ENCODE assay signal across 1 cellular context in the genomic region with DNA sequence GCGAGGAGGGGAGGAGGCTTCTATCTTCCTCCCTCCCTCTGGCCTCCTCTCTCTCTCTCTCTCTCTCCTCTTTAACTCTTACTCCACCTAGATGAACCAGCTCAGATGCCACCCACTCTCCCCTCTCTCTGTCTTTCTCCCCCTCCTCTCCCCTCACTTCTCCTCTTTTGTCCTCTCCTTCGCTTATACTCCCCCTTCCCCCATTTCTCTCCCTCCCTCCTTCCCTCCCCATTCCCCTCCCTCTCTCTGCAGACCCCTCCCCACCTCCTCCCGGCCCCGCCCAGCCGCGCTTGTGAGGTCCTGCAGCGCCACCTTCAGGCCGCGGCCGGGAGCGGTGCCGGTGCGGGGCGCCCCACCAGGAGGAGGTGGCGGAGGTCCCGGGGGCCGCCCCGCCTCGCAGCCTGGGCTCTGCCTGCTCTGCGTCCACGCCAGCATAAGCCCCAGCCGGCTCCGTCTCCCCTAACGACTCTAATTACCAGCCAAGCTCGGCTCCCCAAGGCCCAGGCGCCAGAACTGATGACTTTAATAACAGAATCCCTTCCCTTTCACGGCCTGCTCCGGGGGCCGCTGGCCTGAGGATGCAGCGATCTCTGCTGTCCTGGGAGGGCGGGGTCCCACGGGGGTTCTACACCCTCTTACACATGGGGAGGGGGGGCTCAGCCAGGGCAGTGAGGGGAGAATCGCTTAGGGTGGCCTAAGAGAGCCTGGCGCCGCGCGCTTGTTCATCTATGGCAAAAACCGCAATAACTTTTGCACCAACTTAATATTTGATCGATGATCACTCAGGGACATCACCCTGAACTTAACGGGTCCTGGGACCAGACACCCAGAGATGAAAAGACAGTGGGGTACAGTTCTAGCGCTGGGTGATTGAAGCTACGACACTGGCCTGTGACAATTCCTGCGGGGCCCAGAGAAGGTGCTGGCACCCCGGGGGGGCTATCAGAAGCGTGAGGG.
TF ChIP-seq lines count a peak whose summit lies in the region.

No MANE protein-coding gene starts in this region.

TF ChIP-seq in HCT116, 20 proteins besides CTCF, POLR2A, EP300 and RAD21 (continued from another document):
- TF ChIP-seq TCF7L2 (IDR thresholded peaks at IDR 0.05; ENCODE audit: borderline replicate concordance, extremely low read depth, insufficient read depth, insufficient read length): no peak
- no peak for TF ChIP-seq ELF1 (IDR thresholded peaks at IDR 0.05; ENCODE audit: borderline replicate concordance, low read depth)
